In genomic region chr9:22210262-22210661, GRCh38 we compare ENCODE assay signal across 10 cellular contexts.
A peak's percentile ranks its signal among the peaks of the same experiment; 100 is the strongest.
DNase-seq lines count a peak whose midpoint lies in the region; ATAC-seq lines count a peak whose summit lies in the region.
"Had no signal": no experiment of that assay in that cellular context is flagged by ENCODE, and none has a peak within 500 bp of the region (broad histone marks: within the 10 kb centered on the region; RNA-seq: fewer than 3 reads in every experiment).

No MANE protein-coding gene starts in this region.

- H3K4me3 Mint-ChIP-seq in stimulated activated naive B cell treated with anti-CD40 and anti-IgM and Interleukin-4, amounts not matched to agents 10 μg/mL and 1 μg/mL and 100 μg/mL, for 72 hours: peak overlapping the region in 1 of 2 donors; percentile 4

- ATAC-seq in activated naive CD4-positive, alpha-beta T cell treated with anti-CD3 and anti-CD28 coated beads, Interleukin-2, amount 50 U/mL, for 72 hours: peak; percentile 52 to 89
- ATAC-seq in esophagus mucosa: peak; percentile 81
- peak; percentile 87 to 90 for ATAC-seq in stimulated activated naive B cell treated with anti-CD40 and anti-IgM and Interleukin-4, amounts not matched to agents 10 μg/mL and 1 μg/mL and 100 μg/mL, for 72 hours (replicated peaks)

- no peak for DNase-seq in activated naive CD4-positive, alpha-beta T cell treated with anti-CD3 and anti-CD28 coated beads, Interleukin-2, amount 50 U/mL, for 72 hours (ENCODE audit: low spot score in 2 of 2)
- DNase-seq in activated naive CD4-positive, alpha-beta T cell (lab: John Stamatoyannopoulos, UW): no peak
- DNase-seq in OCI-M1 (lab: John Stamatoyannopoulos, UW) (peak; percentile 15), SHP77 (lab: John Stamatoyannopoulos, UW) (no peak), UCSD-AML1 (lab: John Stamatoyannopoulos, UW; ENCODE audit: unreplicated experiment) (no peak), NCI-H2171 treated with DMSO at 0.1 percent for 48 hours (lab: John Stamatoyannopoulos, UW) (no peak)
- peak; percentile 47 for DNase-seq in stimulated activated naive B cell treated with anti-CD40 and anti-IgM and Interleukin-4, amounts not matched to agents 10 μg/mL and 1 μg/mL and 100 μg/mL, for 72 hours
- DNase-seq: NCI-H1105; stimulated activated CD4-positive, alpha-beta T cell treated with anti-CD3 and anti-CD28 coated beads, Interleukin-4, amount 100 ng/mL, for 4 hours had no signal

- H3K27ac Mint-ChIP-seq in activated naive CD4-positive, alpha-beta T cell treated with anti-CD3 and anti-CD28 coated beads, Interleukin-2, amount 50 U/mL, for 72 hours: peak overlapping the region in 1 of 2 donors; percentile 5
- H3K27ac Mint-ChIP-seq in stimulated activated naive B cell treated with anti-CD40 and anti-IgM and Interleukin-4, amounts not matched to agents 10 μg/mL and 1 μg/mL and 100 μg/mL, for 72 hours: no peak overlapping the region

- H3K4me1 Mint-ChIP-seq in stimulated activated naive B cell treated with anti-CD40 and anti-IgM and Interleukin-4, amounts not matched to agents 10 μg/mL and 1 μg/mL and 100 μg/mL, for 72 hours: peaks cover 29 to 72% of the 10 kb centered on the region in 2 donors

- no peaks in the 10 kb centered on the region for H3K9me3 Mint-ChIP-seq in activated naive CD4-positive, alpha-beta T cell treated with anti-CD3 and anti-CD28 coated beads, Interleukin-2, amount 50 U/mL, for 72 hours
- H3K9me3 Mint-ChIP-seq in stimulated activated naive B cell treated with anti-CD40 and anti-IgM and Interleukin-4, amounts not matched to agents 10 μg/mL and 1 μg/mL and 100 μg/mL, for 72 hours: peaks cover 0 to 3% of the 10 kb centered on the region in 2 donors

- no peaks in the 10 kb centered on the region for H3K27me3 Mint-ChIP-seq in stimulated activated naive B cell treated with anti-CD40 and anti-IgM and Interleukin-4, amounts not matched to agents 10 μg/mL and 1 μg/mL and 100 μg/mL, for 72 hours

- no peaks in the 10 kb centered on the region for H3K36me3 Mint-ChIP-seq in activated naive CD4-positive, alpha-beta T cell treated with anti-CD3 and anti-CD28 coated beads, Interleukin-2, amount 50 U/mL, for 72 hours
- peaks cover 5 to 8% of the 10 kb centered on the region in 2 donors for H3K36me3 Mint-ChIP-seq in stimulated activated naive B cell treated with anti-CD40 and anti-IgM and Interleukin-4, amounts not matched to agents 10 μg/mL and 1 μg/mL and 100 μg/mL, for 72 hours

Comparison
In these comparisons a context has a peak if more than half of its experiments do, and no peak if none do; other contexts are left out.
1. DNase-seq: peak in OCI-M1 (single experiment) and stimulated activated naive B cell treated with anti-CD40 and anti-IgM and Interleukin-4, amounts not matched to agents 10 μg/mL and 1 μg/mL and 100 μg/mL, for 72 hours (single experiment); none in activated naive CD4-positive, alpha-beta T cell treated with anti-CD3 and anti-CD28 coated beads, Interleukin-2, amount 50 U/mL, for 72 hours (0 of 2), activated naive CD4-positive, alpha-beta T cell (0 of 4), SHP77 (0 of 2), UCSD-AML1 (single experiment) and NCI-H2171 treated with DMSO at 0.1 percent for 48 hours (single experiment).
2. Peak in every context shown above with its lines, with median percentiles within 50 percentile points of each other: ATAC-seq.